ENCODE assay signal across 14 cellular contexts in genomic region chr6:168559574-168560098, GRCh38.
DNase-seq lines count a peak whose midpoint lies in the region; ATAC-seq and TF ChIP-seq lines count a peak whose summit lies in the region.
"Had no signal": no experiment of that assay in that cellular context is flagged by ENCODE, and none has a peak within 500 bp of the region (broad histone marks: within the 10 kb centered on the region; RNA-seq: fewer than 3 reads in every experiment).

No MANE protein-coding gene starts in this region.

- peak overlapping the region; percentile 48 for H3K27ac Mint-ChIP-seq in Calu3 (ENCODE audit: unreplicated experiment)
- H3K27ac Mint-ChIP-seq: CD8-positive, alpha-beta T cell had no signal

- no peak overlapping the region for H2AFZ ChIP-seq in trophoblast cell (ENCODE audit: insufficient read depth, low read length, poor library complexity)

- no peak overlapping the region for H2AK5ac ChIP-seq in trophoblast cell (ENCODE audit: low read length)

- H3K36me3 ChIP-seq in trophoblast cell (ENCODE audit: control insufficient read depth in 1 of 2, insufficient read depth in 2 of 2, low read length in 2 of 2), result peaks cover 0 to 2% of the 10 kb centered on the region in 2 experiments
- H3K36me3 ChIP-seq in effector memory CD4-positive, alpha-beta T cell (ENCODE audit: control insufficient read depth, insufficient read depth, low read length), result no peaks in the 10 kb centered on the region

- H3K79me2 ChIP-seq in trophoblast cell (ENCODE audit: control insufficient read depth, insufficient read depth, low read length, poor library complexity), result no peaks in the 10 kb centered on the region

- intact Hi-C loops in Calu3 (cut with micrococcal nuclease; ENCODE audit: unreplicated experiment) (no loop called here), left ventricle myocardium superior (cut with micrococcal nuclease) (no loop called here)

- no peak overlapping the region for H3K18ac ChIP-seq in trophoblast cell (ENCODE audit: low read length)

- WGBS in trophoblast cell (ENCODE audit: extremely low coverage, insufficient coverage, insufficient read length), result no CpG with 5 or more reads among the region's 6 CpGs

- no peak overlapping the region for H2BK5ac ChIP-seq in trophoblast cell (ENCODE audit: low read depth, low read length, poor library complexity)

- no peaks in the 10 kb centered on the region for H3K27me3 Mint-ChIP-seq in Calu3 (ENCODE audit: unreplicated experiment)

- H3K27me3 ChIP-seq in trophoblast cell (ENCODE audit: insufficient read depth, low read length), result no peaks in the 10 kb centered on the region
- no peaks in the 10 kb centered on the region for H3K27me3 ChIP-seq in effector memory CD4-positive, alpha-beta T cell (replicated peaks; ENCODE audit: control insufficient read depth, insufficient read depth, low read length, poor library complexity, severe bottlenecking)

- no TSS peak for BruUV-seq in Calu3 (replicated peaks; lab: Mats Ljungman, UMichigan)

- no peaks in the 10 kb centered on the region for H3K4me1 ChIP-seq in trophoblast cell (ENCODE audit: control insufficient read depth in 1 of 2, insufficient read depth in 2 of 2, low read length in 2 of 2)
- H3K4me1 ChIP-seq in effector memory CD4-positive, alpha-beta T cell (ENCODE audit: control insufficient read depth, insufficient read depth, low read length, poor library complexity, severe bottlenecking), result no peaks in the 10 kb centered on the region

- H4K12ac ChIP-seq in trophoblast cell (ENCODE audit: low read depth, low read length), result no peak overlapping the region

- H3K79me1 ChIP-seq in trophoblast cell (ENCODE audit: low read length), result peaks cover 3% of the 10 kb centered on the region

- H3K4me2 ChIP-seq in trophoblast cell (ENCODE audit: low read length), result no peak overlapping the region

- CTCF ChIA-PET in Calu3 (lab: Charles Lee), result no interaction called here
- CTCF ChIA-PET in RWPE1 (lab: Yijun Ruan, JAX), result no interaction called here

- H3K14ac ChIP-seq in trophoblast cell (ENCODE audit: low read length), result no peak overlapping the region

- no peak overlapping the region for H4K8ac ChIP-seq in trophoblast cell (ENCODE audit: low read depth, low read length)

- peaks cover 3% of the 10 kb centered on the region for H3K9me3 ChIP-seq in trophoblast cell (ENCODE audit: insufficient read depth, low read depth, low read length)
- H3K9me3 ChIP-seq in effector memory CD4-positive, alpha-beta T cell (ENCODE audit: control insufficient read depth, low read length), result no peaks in the 10 kb centered on the region

- H3K4me1 Mint-ChIP-seq in Calu3 (ENCODE audit: low read depth, unreplicated experiment), result peaks cover 7% of the 10 kb centered on the region

- no peak overlapping the region for H4K91ac ChIP-seq in trophoblast cell (ENCODE audit: low read depth, low read length)

- H2BK12ac ChIP-seq in trophoblast cell (ENCODE audit: low read length), result no peak overlapping the region

- H3K9ac ChIP-seq in trophoblast cell (ENCODE audit: low read length), result no peak overlapping the region

- H2BK120ac ChIP-seq in trophoblast cell (ENCODE audit: insufficient read depth, low read length, poor library complexity), result no peak overlapping the region

- DNase-seq in Calu3 (no peak), RWPE1 (ENCODE audit: low spot score) (peak; percentile 33), left ventricle myocardium superior (no peak), trophoblast cell (peak; percentile 18 to 82), AG08396 (ENCODE audit: low spot score) (no peak), coronary artery (ENCODE audit: low spot score) (no peak)
- no peak for DNase-seq in effector memory CD4-positive, alpha-beta T cell
- DNase-seq: CD8-positive, alpha-beta T cell; DMS79 treated with DMSO at 0.1 percent for 48 hours; H7; IMR-90; NCI-H187; NCI-H446; NK-92 treated with Interleukin-12 subunit alpha and Interleukin-12 subunit beta, amount 100 ng/mL, for 24 hours had no signal

- H3K27ac ChIP-seq in RWPE1 (no peak overlapping the region), trophoblast cell (ENCODE audit: low read depth, low read length) (no peak overlapping the region), coronary artery (no peak overlapping the region)
- H3K27ac ChIP-seq in effector memory CD4-positive, alpha-beta T cell (ENCODE audit: insufficient read depth, low read length, poor library complexity, severe bottlenecking), result no peak overlapping the region

- no peak overlapping the region for H3K4me3 Mint-ChIP-seq in Calu3 (ENCODE audit: low read depth, unreplicated experiment)
- H3K4me3 Mint-ChIP-seq: CD8-positive, alpha-beta T cell had no signal

- no peak overlapping the region for H3K23ac ChIP-seq in trophoblast cell (ENCODE audit: low read length)

- H3K9me3 Mint-ChIP-seq in Calu3 (ENCODE audit: low read depth, unreplicated experiment), result no peaks in the 10 kb centered on the region
- H3K9me3 Mint-ChIP-seq: CD8-positive, alpha-beta T cell had no signal

- TF ChIP-seq CTCF in Calu3 (IDR thresholded peaks at IDR 0.05; ENCODE audit: unreplicated experiment), result no peak
- no peak for TF ChIP-seq CTCF in RWPE1 (conservative IDR thresholded peaks at IDR 0.05; ENCODE audit: low read depth)
- no peak for TF ChIP-seq CTCF in coronary artery (IDR thresholded peaks at IDR 0.05)

- H3K4ac ChIP-seq in trophoblast cell (ENCODE audit: low read depth, low read length), result no peak overlapping the region

- peak; percentile 45 for ATAC-seq in left ventricle myocardium superior
- ATAC-seq: CD8-positive, alpha-beta T cell had no signal

- H3K36me3 Mint-ChIP-seq in Calu3 (ENCODE audit: insufficient read depth, unreplicated experiment), result no peaks in the 10 kb centered on the region
- H3K36me3 Mint-ChIP-seq: CD8-positive, alpha-beta T cell had no signal

- H3K4me3 ChIP-seq in trophoblast cell (ENCODE audit: low read depth, low read length) (no peak overlapping the region), coronary artery (no peak overlapping the region)
- no peak overlapping the region for H3K4me3 ChIP-seq in effector memory CD4-positive, alpha-beta T cell (ENCODE audit: insufficient read depth, low read depth, low read length, poor library complexity, severe bottlenecking)

- POLR2A ChIA-PET in RWPE1 (lab: Yijun Ruan, JAX; ENCODE audit: low non-redundant PET), result no interaction called here

Comparison
In these comparisons a context has a peak if more than half of its experiments do, and no peak if none do; other contexts are left out.
1. DNase-seq: peak in RWPE1 (single experiment) and trophoblast cell (2 of 2); none in Calu3 (single experiment), left ventricle myocardium superior (single experiment), AG08396 (single experiment), coronary artery (single experiment) and effector memory CD4-positive, alpha-beta T cell (0 of 3).